Comparison of ENCODE assay signal across 8 cellular contexts in genomic region chr22:37745548-37746365, GRCh38. TPM values are rescaled to one million over a fixed set of nuclear protein-coding genes. Genes with fewer than 3 reads are reported as not detected.
A peak's percentile ranks its signal among the peaks of the same experiment; 100 is the strongest.
DNase-seq lines count a peak whose midpoint lies in the region; ATAC-seq and TF ChIP-seq lines count a peak whose summit lies in the region.

No MANE protein-coding gene starts in this region.

- TF ChIP-seq EP300 in tibial nerve (IDR thresholded peaks at IDR 0.05), result peak in 1 of 2 donors; percentile 7

- no peaks in the 10 kb centered on the region for H4K20me1 ChIP-seq in DOHH2 (ENCODE audit: control insufficient read depth, insufficient read depth, low read depth, low read length)

- H3K9me2 ChIP-seq in DOHH2 (replicated peaks; ENCODE audit: control insufficient read depth, low read length), result no peaks in the 10 kb centered on the region

- ATAC-seq in heart right ventricle, result peak; percentile 46 to 86 (median 73)

- H3K27me3 ChIP-seq in DOHH2 (ENCODE audit: control insufficient read depth, low read length) (no peaks in the 10 kb centered on the region), H7 (ENCODE audit: control insufficient read depth, insufficient read depth, low read length) (no peaks in the 10 kb centered on the region), adrenal gland (no peaks in the 10 kb centered on the region), heart right ventricle (no peaks in the 10 kb centered on the region), tibial nerve (no peaks in the 10 kb centered on the region)

- H3K4me2 ChIP-seq in DOHH2 (ENCODE audit: low read length), result peak overlapping the region; percentile 94

- WGBS in adrenal gland, 4 donors, result 0 to 1% (median 1%) methylated on average over 29 to 92 of the region's 94 CpGs
- WGBS in heart right ventricle, 2 donors, result 1% methylated on average over 53 to 91 of the region's 94 CpGs
- 1% methylated on average over 52 to 58 of the region's 94 CpGs for WGBS in tibial nerve, 2 donors

- no peaks in the 10 kb centered on the region for H3F3A ChIP-seq in DOHH2 (ENCODE audit: control insufficient read depth, insufficient read depth)

- H3K36me3 ChIP-seq in DOHH2 (ENCODE audit: control insufficient read depth, low read length) (peaks cover 6% of the 10 kb centered on the region), H7 (replicated peaks; ENCODE audit: control insufficient read depth, insufficient read depth, low read length) (peaks cover 2% of the 10 kb centered on the region), adrenal gland (replicated peaks in 1 of 2) (no peaks in the 10 kb centered on the region), heart right ventricle (no peaks in the 10 kb centered on the region), tibial nerve (no peaks in the 10 kb centered on the region)

- H3K4me1 ChIP-seq in DOHH2 (ENCODE audit: control insufficient read depth, low read length) (peaks cover 18% of the 10 kb centered on the region), adrenal gland (replicated peaks in 1 of 2) (peaks cover 52 to 69% of the 10 kb centered on the region in 2 donors), heart right ventricle (peaks cover 39 to 80% (median 71%) of the 10 kb centered on the region in 9 donors), tibial nerve (peaks cover 0 to 82% (median 48%) of the 10 kb centered on the region in 4 donors)

- intact Hi-C loops in adrenal gland (cut with DNase I), result no loop called here
- intact Hi-C loops in heart right ventricle (cut with DNase I), result loop anchor here in 3 of 10 donors (5.0 kb wide), 3 partner anchors 57 to 68 kb away; partner anchors contain the start of genes LGALS1 (in 1 of the 3) and NOL12 (in 1 of the 3)
- intact Hi-C loops in posterior cingulate gyrus (cut with DNase I), result no loop called here

- DNase-seq in H7, result peak; percentile 99
- DNase-seq in MV-4-11 (lab: John Stamatoyannopoulos, UW), result peak; percentile 69
- DNase-seq in T-helper 1 cell, result peak; percentile 82 to 89 (median 83)
- peak; percentile 88 to 94 (median 91) for DNase-seq in adrenal gland
- DNase-seq in heart right ventricle, result peak; percentile 93
- DNase-seq in posterior cingulate gyrus, result peak; percentile 76 to 98 (median 85)
- peak; percentile 83 to 86 for DNase-seq in tibial nerve (ENCODE audit: low spot score in 2 of 2)

- H3K27ac ChIP-seq in DOHH2 (ENCODE audit: low read depth, low read length), result peak overlapping the region; percentile 61
- H3K27ac ChIP-seq in adrenal gland, result peak overlapping the region in 4 of 5 donors; percentile 73 to 98 (median 94)
- peak overlapping the region; percentile 98 to 100 (median 99) for H3K27ac ChIP-seq in heart right ventricle
- peak overlapping the region; percentile 87 to 97 (median 96) for H3K27ac ChIP-seq in tibial nerve

- TF ChIP-seq CTCF in DOHH2 (IDR thresholded peaks at IDR 0.05; ENCODE audit: low read depth, low read length, poor library complexity, severe bottlenecking) (no peak), adrenal gland (IDR thresholded peaks at IDR 0.05) (no peak), heart right ventricle (IDR thresholded peaks at IDR 0.05) (no peak), tibial nerve (IDR thresholded peaks at IDR 0.05) (no peak)

- TF ChIP-seq POLR2A in adrenal gland (IDR thresholded peaks at IDR 0.05), result peak in 1 of 2 donors; percentile 52
- peak; percentile 30 to 80 for TF ChIP-seq POLR2A in tibial nerve (IDR thresholded peaks at IDR 0.05)

- H3K4me3 ChIP-seq in DOHH2 (ENCODE audit: low read length), result peak overlapping the region; percentile 97
- peak overlapping the region; percentile 92 for H3K4me3 ChIP-seq in H7 (ENCODE audit: insufficient read depth, low read depth, low read length)
- peak overlapping the region; percentile 48 to 100 (median 70) for H3K4me3 ChIP-seq in adrenal gland
- peak overlapping the region; percentile 70 to 99 (median 96) for H3K4me3 ChIP-seq in heart right ventricle
- H3K4me3 ChIP-seq in tibial nerve, result peak overlapping the region; percentile 70 to 99 (median 94)

- peaks cover 46% of the 10 kb centered on the region for H3K79me2 ChIP-seq in DOHH2 (ENCODE audit: control insufficient read depth, low read length)

- no peaks in the 10 kb centered on the region for H3K9me3 ChIP-seq in DOHH2 (ENCODE audit: control insufficient read depth, insufficient read depth, low read length)
- no peaks in the 10 kb centered on the region for H3K9me3 ChIP-seq in adrenal gland (replicated peaks in 1 of 3)
- no peaks in the 10 kb centered on the region for H3K9me3 ChIP-seq in heart right ventricle
- no peaks in the 10 kb centered on the region for H3K9me3 ChIP-seq in tibial nerve

RNA-seq across cellular contexts. Expression of gene TRIOBP, which starts 48.9 kb away (rescaled TPM):
- 66.9 and 67.1 TPM in 2 replicates for total RNA-seq in H7 (2014; rRNA removed; shearing (Covaris generic))
- total RNA-seq in adrenal gland, result 100 to 1,000 TPM in 6 of 8 donors, 10 to 100 TPM in 2; 57.7 to 146 (median 105) TPM
- 10 to 100 TPM; 24.6 to 43.1 (median 29.6) TPM for polyA plus RNA-seq in adrenal gland
- total RNA-seq in heart right ventricle, result 100 to 1,000 TPM in 1 of 10 donors, 10 to 100 TPM in 9; 63.2 to 115 (median 82.4) TPM
- 10 to 100 TPM; 34.7 to 94.1 TPM for polyA plus RNA-seq in heart right ventricle
- total RNA-seq in tibial nerve, result 100 to 1,000 TPM; 140 to 160 (median 151) TPM

RNA-seq across cellular contexts. Expression of gene NOL12, which starts 59.6 kb away (rescaled TPM):
- 20.5 and 23.6 TPM in 2 replicates for total RNA-seq in H7 (2014; rRNA removed; shearing (Covaris generic))
- total RNA-seq in adrenal gland (10 to 100 TPM; 23.2 to 51.1 (median 39.3) TPM), heart right ventricle (10 to 100 TPM; 10.8 to 16.8 (median 12.7) TPM), tibial nerve (10 to 100 TPM; 24.1 to 39.5 (median 31.2) TPM)
- polyA plus RNA-seq in adrenal gland (10 to 100 TPM; 26.7 to 90.7 (median 73.8) TPM), heart right ventricle (10 to 100 TPM; 19.6 to 35.3 TPM)

Comparison
In these comparisons a context has a peak if more than half of its experiments do, and no peak if none do; other contexts are left out.
1. Peak in every context shown above with its lines: DNase-seq, ATAC-seq, H3K4me3 ChIP-seq and H3K27ac ChIP-seq.